1 cellular context compared by ENCODE assay signal in the genomic region with DNA sequence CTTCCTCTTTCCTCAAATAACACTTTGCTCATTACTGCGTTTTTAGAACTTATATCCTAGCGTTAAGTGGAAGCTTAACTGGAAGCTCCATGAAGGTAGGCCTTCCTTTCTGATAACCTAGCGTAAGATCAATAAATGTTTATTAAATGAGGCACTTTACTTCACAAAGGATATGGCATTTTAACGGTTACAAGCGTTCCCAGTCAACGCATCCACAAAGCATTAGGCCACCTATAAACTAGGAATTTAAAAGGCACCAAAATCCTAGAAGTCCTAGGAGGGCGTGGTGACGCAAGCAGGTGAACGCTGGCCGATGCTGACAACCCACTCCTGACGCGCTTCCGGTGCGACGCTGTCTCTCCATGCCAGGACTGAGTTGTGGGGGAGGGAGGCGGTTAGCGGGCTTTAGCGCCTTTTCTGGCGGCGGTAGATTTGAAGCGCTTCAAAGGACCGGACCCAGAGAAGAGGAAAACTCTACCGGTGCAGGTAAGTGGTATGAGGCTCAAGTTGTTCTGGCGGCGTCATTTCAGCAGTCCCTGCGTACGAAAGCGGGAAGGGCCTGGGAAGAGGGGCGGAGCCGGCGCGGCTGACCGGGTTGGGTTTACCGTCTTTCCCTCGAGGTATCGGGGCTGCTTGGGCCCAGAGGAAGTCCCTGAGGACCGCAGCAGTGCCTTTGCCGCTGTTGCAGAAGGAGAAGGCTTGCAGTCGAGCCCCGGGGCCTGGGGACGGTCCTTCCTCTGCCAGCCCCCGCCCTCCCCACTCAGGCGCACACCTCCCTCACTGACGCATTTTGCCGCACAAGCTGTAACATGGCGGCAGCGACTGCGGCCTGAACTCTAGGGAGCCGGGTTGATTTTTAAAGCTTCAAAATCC.
TF ChIP-seq lines count a peak whose summit lies in the region.

Gene PPIG (plus strand): TSS at position 347 of the 873 bp plus-strand sequence. CDS start 19,691 bp downstream, outside the sequence.

TF ChIP-seq in HepG2, 621 proteins besides CTCF, POLR2A, EP300 and RAD21 (continued from another document and continues in another):
- no peak for TF ChIP-seq PBX3 (CRISPR knock-in tag; IDR thresholded peaks at IDR 0.05; ENCODE audit: borderline replicate concordance)
- peak; percentile 91 for TF ChIP-seq ZNF20 (CRISPR knock-in tag; IDR thresholded peaks at IDR 0.05)
- peak; percentile 12; the same call in 1 of the 2 replicates for TF ChIP-seq ZBTB43 (CRISPR knock-in tag; conservative IDR thresholded peaks at IDR 0.05)
- TF ChIP-seq ZSCAN31 (CRISPR knock-in tag; IDR thresholded peaks at IDR 0.05; ENCODE audit: low read depth), result peak; percentile 66
- no peak for TF ChIP-seq ZNF30 (CRISPR knock-in tag; IDR thresholded peaks at IDR 0.05)
- peak; percentile 71; the same call in 1 of the 2 replicates for TF ChIP-seq RCOR2 (CRISPR knock-in tag; IDR thresholded peaks at IDR 0.05)
- TF ChIP-seq MTA3 (CRISPR knock-in tag; IDR thresholded peaks at IDR 0.05), result no peak
- TF ChIP-seq JARID2 (CRISPR knock-in tag; IDR thresholded peaks at IDR 0.05; ENCODE audit: insufficient replicate concordance), result peak; percentile 38
- TF ChIP-seq ZBTB34 (CRISPR knock-in tag; IDR thresholded peaks at IDR 0.05), result peak; percentile 82; the same call in 1 of the 2 replicates
- peak; percentile 66 for TF ChIP-seq HNRNPLL (IDR thresholded peaks at IDR 0.05; ENCODE audit: low read depth, low read length, poor library complexity, severe bottlenecking)
- no peak for TF ChIP-seq ZNF496 (CRISPR knock-in tag; IDR thresholded peaks at IDR 0.05; ENCODE audit: insufficient replicate concordance)
- TF ChIP-seq HHEX (CRISPR knock-in tag; IDR thresholded peaks at IDR 0.05), result 0 out of 2 replicates have a peak, but pooled peaks have one; percentile 40
- TF ChIP-seq TAF1 (CRISPR knock-in tag; IDR thresholded peaks at IDR 0.05), result peak; percentile 71; the same call in 1 of the 2 replicates
- TF ChIP-seq U2AF1 (optimal IDR thresholded peaks at IDR 0.05; ENCODE audit: low read depth, low read length), result peak; percentile 95
- TF ChIP-seq TBP (CRISPR knock-in tag; IDR thresholded peaks at IDR 0.05), result no peak
- TF ChIP-seq, protein P1, sequence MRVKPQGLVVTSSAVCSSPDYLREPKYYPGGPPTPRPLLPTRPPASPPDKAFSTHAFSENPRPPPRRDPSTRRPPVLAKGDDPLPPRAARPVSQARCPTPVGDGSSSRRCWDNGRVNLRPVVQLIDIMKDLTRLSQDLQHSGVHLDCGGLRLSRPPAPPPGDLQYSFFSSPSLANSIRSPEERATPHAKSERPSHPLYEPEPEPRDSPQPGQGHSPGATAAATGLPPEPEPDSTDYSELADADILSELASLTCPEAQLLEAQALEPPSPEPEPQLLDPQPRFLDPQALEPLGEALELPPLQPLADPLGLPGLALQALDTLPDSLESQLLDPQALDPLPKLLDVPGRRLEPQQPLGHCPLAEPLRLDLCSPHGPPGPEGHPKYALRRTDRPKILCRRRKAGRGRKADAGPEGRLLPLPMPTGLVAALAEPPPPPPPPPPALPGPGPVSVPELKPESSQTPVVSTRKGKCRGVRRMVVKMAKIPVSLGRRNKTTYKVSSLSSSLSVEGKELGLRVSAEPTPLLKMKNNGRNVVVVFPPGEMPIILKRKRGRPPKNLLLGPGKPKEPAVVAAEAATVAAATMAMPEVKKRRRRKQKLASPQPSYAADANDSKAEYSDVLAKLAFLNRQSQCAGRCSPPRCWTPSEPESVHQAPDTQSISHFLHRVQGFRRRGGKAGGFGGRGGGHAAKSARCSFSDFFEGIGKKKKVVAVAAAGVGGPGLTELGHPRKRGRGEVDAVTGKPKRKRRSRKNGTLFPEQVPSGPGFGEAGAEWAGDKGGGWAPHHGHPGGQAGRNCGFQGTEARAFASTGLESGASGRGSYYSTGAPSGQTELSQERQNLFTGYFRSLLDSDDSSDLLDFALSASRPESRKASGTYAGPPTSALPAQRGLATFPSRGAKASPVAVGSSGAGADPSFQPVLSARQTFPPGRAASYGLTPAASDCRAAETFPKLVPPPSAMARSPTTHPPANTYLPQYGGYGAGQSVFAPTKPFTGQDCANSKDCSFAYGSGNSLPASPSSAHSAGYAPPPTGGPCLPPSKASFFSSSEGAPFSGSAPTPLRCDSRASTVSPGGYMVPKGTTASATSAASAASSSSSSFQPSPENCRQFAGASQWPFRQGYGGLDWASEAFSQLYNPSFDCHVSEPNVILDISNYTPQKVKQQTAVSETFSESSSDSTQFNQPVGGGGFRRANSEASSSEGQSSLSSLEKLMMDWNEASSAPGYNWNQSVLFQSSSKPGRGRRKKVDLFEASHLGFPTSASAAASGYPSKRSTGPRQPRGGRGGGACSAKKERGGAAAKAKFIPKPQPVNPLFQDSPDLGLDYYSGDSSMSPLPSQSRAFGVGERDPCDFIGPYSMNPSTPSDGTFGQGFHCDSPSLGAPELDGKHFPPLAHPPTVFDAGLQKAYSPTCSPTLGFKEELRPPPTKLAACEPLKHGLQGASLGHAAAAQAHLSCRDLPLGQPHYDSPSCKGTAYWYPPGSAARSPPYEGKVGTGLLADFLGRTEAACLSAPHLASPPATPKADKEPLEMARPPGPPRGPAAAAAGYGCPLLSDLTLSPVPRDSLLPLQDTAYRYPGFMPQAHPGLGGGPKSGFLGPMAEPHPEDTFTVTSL (CRISPR knock-in tag; IDR thresholded peaks at IDR 0.05; ENCODE audit: borderline replicate concordance), result 0 out of 2 replicates have a peak, but pooled peaks have one; percentile 10
- peak; percentile 86 for TF ChIP-seq POLR2AphosphoS5 (IDR thresholded peaks at IDR 0.05; ENCODE audit: low read depth, low read length)
- TF ChIP-seq CREM (IDR thresholded peaks at IDR 0.05), result peak; percentile 100
- TF ChIP-seq CREM (CRISPR knock-in tag; IDR thresholded peaks at IDR 0.05), result peak; percentile 93
- TF ChIP-seq HNF1B (CRISPR knock-in tag; IDR thresholded peaks at IDR 0.05), result peak; percentile 91; the same call in 1 of the 2 replicates
- peak; percentile 14; the same call in 1 of the 2 replicates for TF ChIP-seq ZNF263 (CRISPR knock-in tag; IDR thresholded peaks at IDR 0.05)
- TF ChIP-seq ZNF562 (CRISPR knock-in tag; IDR thresholded peaks at IDR 0.05; ENCODE audit: borderline replicate concordance), result no peak
- TF ChIP-seq HNF4A (CRISPR knock-in tag; IDR thresholded peaks at IDR 0.05), result no peak; the same call in 1 of the 2 replicates
- peak; percentile 20 to 30; a peak in 1 of 4 replicates for TF ChIP-seq NR2F1 (CRISPR knock-in tag; IDR thresholded peaks at IDR 0.05)
- TF ChIP-seq PRDM4 (CRISPR knock-in tag; IDR thresholded peaks at IDR 0.05; ENCODE audit: borderline replicate concordance), result no peak
- no peak for TF ChIP-seq MAFG (CRISPR knock-in tag; IDR thresholded peaks at IDR 0.05)
- TF ChIP-seq NFE2L2 (IDR thresholded peaks at IDR 0.05; ENCODE audit: low read length), result no peak; the same call in 1 of the 2 replicates
- peak; percentile 91 for TF ChIP-seq ZNF704 (CRISPR knock-in tag; IDR thresholded peaks at IDR 0.05; ENCODE audit: borderline replicate concordance)
- TF ChIP-seq MTERF4 (CRISPR knock-in tag; IDR thresholded peaks at IDR 0.05), result no peak; the same call in 1 of the 2 replicates
- no peak for TF ChIP-seq ZKSCAN1 (IDR thresholded peaks at IDR 0.05; ENCODE audit: low read length)
- peak; percentile 65 for TF ChIP-seq CBX1 (IDR thresholded peaks at IDR 0.05; ENCODE audit: low read depth)
- no peak for TF ChIP-seq ZNF550 (CRISPR knock-in tag; IDR thresholded peaks at IDR 0.05; ENCODE audit: borderline replicate concordance)
- peak; percentile 78; the same call in 1 of the 2 replicates for TF ChIP-seq ELF4 (CRISPR knock-in tag; IDR thresholded peaks at IDR 0.05; ENCODE audit: borderline replicate concordance)
- peak; percentile 92 for TF ChIP-seq MYPOP (CRISPR knock-in tag; IDR thresholded peaks at IDR 0.05)
- TF ChIP-seq AKAP8 (CRISPR knock-in tag; IDR thresholded peaks at IDR 0.05), result no peak
- 0 out of 2 replicates have a peak, but pooled peaks have one; percentile 36 for TF ChIP-seq JUN (CRISPR knock-in tag; IDR thresholded peaks at IDR 0.05)
- no peak for TF ChIP-seq PLRG1 (conservative IDR thresholded peaks at IDR 0.05)
- TF ChIP-seq RFX1 (IDR thresholded peaks at IDR 0.05), result no peak
- no peak for TF ChIP-seq ZNF260 (CRISPR knock-in tag; IDR thresholded peaks at IDR 0.05; ENCODE audit: borderline replicate concordance, low read depth)
